ENCODE assay signal across 22 cellular contexts in the genomic region with DNA sequence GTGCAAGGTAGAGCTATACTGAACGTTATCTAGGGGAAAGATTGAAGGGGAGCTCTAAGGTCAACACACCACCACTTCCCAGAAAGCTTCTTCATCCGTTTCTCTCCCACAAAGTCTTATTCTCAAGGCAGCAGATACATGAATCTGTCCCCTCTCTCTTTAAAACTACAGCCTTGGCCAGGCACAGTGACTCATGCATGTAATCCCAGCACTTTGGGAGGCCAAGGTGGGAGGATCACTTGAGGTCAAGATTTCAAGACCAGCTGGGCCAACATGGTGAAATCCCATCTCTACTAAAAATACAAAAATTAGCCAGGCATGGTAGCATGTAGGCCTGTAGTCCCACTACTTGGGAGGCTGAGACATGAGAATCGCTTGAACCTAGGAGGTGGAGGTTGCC. TPM values are rescaled to one million over a fixed set of nuclear protein-coding genes. Genes with fewer than 3 reads are reported as not detected.
DNase-seq lines count a peak whose midpoint lies in the region; ATAC-seq and TF ChIP-seq lines count a peak whose summit lies in the region.
"Had no signal": no experiment of that assay in that cellular context is flagged by ENCODE, and none has a peak within 500 bp of the region (broad histone marks: within the 10 kb centered on the region; RNA-seq: fewer than 3 reads in every experiment).

No MANE protein-coding gene starts in this region.

- H3K36me3 ChIP-seq in adipocyte (ENCODE audit: control insufficient read depth, insufficient read depth, low read length, severe bottlenecking): no peaks in the 10 kb centered on the region

- intact Hi-C loops in sciatic nerve (cut with DNase I): no loop called here

- H3K9ac ChIP-seq in adipocyte (ENCODE audit: low read length): peak overlapping the region; percentile 15

- DNase-seq in Daoy (ENCODE audit: low read depth) (peak; percentile 61), adipocyte (ENCODE audit: low read depth) (no peak), fibroblast of pulmonary artery (ENCODE audit: low read depth) (peak; percentile 53), sciatic nerve (ENCODE audit: low spot score) (no peak), immature natural killer cell (no peak), HFFc6 (no peak), NOMO-1 treated with dmso at 0.1 percent for 144 hours (lab: John Stamatoyannopoulos, UW; ENCODE audit: unreplicated experiment) (no peak)
- DNase-seq: activated CD4-positive, alpha-beta memory T cell treated with anti-CD3 and anti-CD28 coated beads, Interleukin-2, amount 10 ng/mL, durations not matched to agents 7 days and 5 days; activated T-cell treated with anti-CD3 and anti-CD28 coated beads, Interleukin-2, amount 50 U/mL, for 1 hour; caudate nucleus; effector memory CD4-positive, alpha-beta T cell; H9; NCI-H2081; stimulated activated naive CD8-positive, alpha-beta T cell treated with anti-CD3 and anti-CD28 coated beads, Interleukin-15, Interleukin-2, amounts not matched to agents 100 U/mL and 50 U/mL, for 24 hours had no signal

- H3K27me3 Mint-ChIP-seq in immature natural killer cell (ENCODE audit: low read depth in 3 of 3) (peaks cover 0 to 10% (median 0%) of the 10 kb centered on the region in 3 donors), HFFc6 (ENCODE audit: insufficient read depth) (no peaks in the 10 kb centered on the region)

- no peak overlapping the region for H3K27ac Mint-ChIP-seq in immature natural killer cell
- H3K27ac Mint-ChIP-seq in HFFc6: no peak overlapping the region
- H3K27ac Mint-ChIP-seq: activated CD4-positive, alpha-beta memory T cell treated with anti-CD3 and anti-CD28 coated beads, Interleukin-2, amount 10 ng/mL, durations not matched to agents 7 days and 5 days; activated naive CD4-positive, alpha-beta T cell treated with anti-CD3 and anti-CD28 coated beads, Interleukin-2, amount 50 U/mL, for 24 hours; H9; IgD-negative memory B cell; WTC11 had no signal

- H3K4me1 Mint-ChIP-seq in immature natural killer cell (no peaks in the 10 kb centered on the region), HFFc6 (ENCODE audit: low read depth) (no peaks in the 10 kb centered on the region)
- H3K4me1 Mint-ChIP-seq: activated CD4-positive, alpha-beta memory T cell treated with anti-CD3 and anti-CD28 coated beads, Interleukin-2, amount 10 ng/mL, durations not matched to agents 7 days and 5 days; activated naive CD4-positive, alpha-beta T cell treated with anti-CD3 and anti-CD28 coated beads, Interleukin-2, amount 50 U/mL, for 24 hours; H9; IgD-negative memory B cell; WTC11 had no signal

- H3K4me3 ChIP-seq in adipocyte (ENCODE audit: low read length) (peak overlapping the region; percentile 16), fibroblast of pulmonary artery (replicated peaks; ENCODE audit: low read depth, low read length) (no peak overlapping the region)

- peaks cover 40% of the 10 kb centered on the region for H3K4me1 ChIP-seq in adipocyte (ENCODE audit: control insufficient read depth, insufficient read depth, low read length)

- peak; percentile 69 for ATAC-seq in sciatic nerve
- ATAC-seq in HG03175 (IDR thresholded peaks at IDR 0.05; ENCODE audit: unreplicated experiment): no peak
- ATAC-seq: stimulated activated naive CD8-positive, alpha-beta T cell treated with anti-CD3 and anti-CD28 coated beads, Interleukin-15, Interleukin-2, amounts not matched to agents 100 U/mL and 50 U/mL, for 24 hours; WTC11 had no signal

- H3K36me3 Mint-ChIP-seq in immature natural killer cell (no peaks in the 10 kb centered on the region), HFFc6 (ENCODE audit: low read depth) (no peaks in the 10 kb centered on the region)
- H3K36me3 Mint-ChIP-seq: activated naive CD4-positive, alpha-beta T cell treated with anti-CD3 and anti-CD28 coated beads, Interleukin-2, amount 50 U/mL, for 24 hours; IgD-negative memory B cell; WTC11 had no signal

- no peaks in the 10 kb centered on the region for H3K9me3 Mint-ChIP-seq in immature natural killer cell
- H3K9me3 Mint-ChIP-seq in HFFc6: peaks cover 45% of the 10 kb centered on the region
- H3K9me3 Mint-ChIP-seq: activated CD4-positive, alpha-beta memory T cell treated with anti-CD3 and anti-CD28 coated beads, Interleukin-2, amount 10 ng/mL, durations not matched to agents 7 days and 5 days; activated naive CD4-positive, alpha-beta T cell treated with anti-CD3 and anti-CD28 coated beads, Interleukin-2, amount 50 U/mL, for 24 hours; H9; IgD-negative memory B cell; WTC11 had no signal

- H3K9me3 ChIP-seq in adipocyte (ENCODE audit: control insufficient read depth, low read length): no peaks in the 10 kb centered on the region

- H3K27me3 ChIP-seq in adipocyte (replicated peaks; ENCODE audit: control insufficient read depth, insufficient read depth, low read length): no peaks in the 10 kb centered on the region

- TF ChIP-seq CTCF in fibroblast of pulmonary artery (IDR thresholded peaks at IDR 0.05; ENCODE audit: low read length, missing control alignments): no peak
- no peak for TF ChIP-seq CTCF in HFFc6 (IDR thresholded peaks at IDR 0.05)

- H3K4me3 Mint-ChIP-seq in immature natural killer cell (no peak overlapping the region), HFFc6 (no peak overlapping the region)
- H3K4me3 Mint-ChIP-seq: activated CD4-positive, alpha-beta memory T cell treated with anti-CD3 and anti-CD28 coated beads, Interleukin-2, amount 10 ng/mL, durations not matched to agents 7 days and 5 days; activated naive CD4-positive, alpha-beta T cell treated with anti-CD3 and anti-CD28 coated beads, Interleukin-2, amount 50 U/mL, for 24 hours; H9; IgD-negative memory B cell; WTC11 had no signal

RNA-seq across cellular contexts. Expression of a gene that starts 8.1 kb away (rescaled TPM):
- total RNA-seq in Daoy (2014; rRNA removed; shearing (Covaris generic)): 0.77 and 1.0 TPM in 2 replicates
- total RNA-seq in sciatic nerve: 24.3 TPM
- polyA plus RNA-seq in immature natural killer cell: not detected
- not detected for total RNA-seq in HFFc6 (2021; fragmentation: NEBNext Ultra II Directional; extraction: Animal tissue kit (Norgen Biotek cat#: 25700))
- total RNA-seq: activated CD4-positive, alpha-beta memory T cell treated with anti-CD3 and anti-CD28 coated beads, Interleukin-2, amount 10 ng/mL, durations not matched to agents 7 days and 5 days; fibroblast of villous mesenchyme; mononuclear cell; T-helper 1 cell treated with Interleukin-12 subunit alpha and Interleukin-12 subunit beta and Interleukin-4 antibody, amounts not matched to agents 30 ng/mL and 1 ng/mL, for 36 hours had no signal
- polyA plus RNA-seq: IgD-negative memory B cell had no signal

RNA-seq across cellular contexts. Expression of a gene that starts 35.4 kb away (rescaled TPM):
- not detected in 2 replicates for total RNA-seq in Daoy (2014; rRNA removed; shearing (Covaris generic))
- 3.5 TPM for total RNA-seq in sciatic nerve
- not detected for polyA plus RNA-seq in immature natural killer cell
- total RNA-seq in HFFc6 (2021; fragmentation: NEBNext Ultra II Directional; extraction: Animal tissue kit (Norgen Biotek cat#: 25700)): not detected
- total RNA-seq: activated CD4-positive, alpha-beta memory T cell treated with anti-CD3 and anti-CD28 coated beads, Interleukin-2, amount 10 ng/mL, durations not matched to agents 7 days and 5 days; fibroblast of villous mesenchyme; H9; mononuclear cell; NCI-H460; T-helper 1 cell treated with Interleukin-12 subunit alpha and Interleukin-12 subunit beta and Interleukin-4 antibody, amounts not matched to agents 30 ng/mL and 1 ng/mL, for 36 hours; WTC11 had no signal
- polyA plus RNA-seq: IgD-negative memory B cell had no signal

Comparison
In these comparisons a context has a peak if more than half of its experiments do, and no peak if none do; other contexts are left out.
1. DNase-seq: peak in Daoy (single experiment) and fibroblast of pulmonary artery (single experiment); none in adipocyte (single experiment), sciatic nerve (single experiment), immature natural killer cell (0 of 3), HFFc6 (single experiment) and NOMO-1 treated with dmso at 0.1 percent for 144 hours (single experiment).
2. RNA of a gene that starts 8.1 kb away (total RNA-seq): 24.3 TPM in sciatic nerve (single experiment); 0.77 to 1.0 TPM in Daoy and not detected in HFFc6; every median in the first group is over 10 times any median in the second.